17 cellular contexts compared by ENCODE assay signal in the genomic region with DNA sequence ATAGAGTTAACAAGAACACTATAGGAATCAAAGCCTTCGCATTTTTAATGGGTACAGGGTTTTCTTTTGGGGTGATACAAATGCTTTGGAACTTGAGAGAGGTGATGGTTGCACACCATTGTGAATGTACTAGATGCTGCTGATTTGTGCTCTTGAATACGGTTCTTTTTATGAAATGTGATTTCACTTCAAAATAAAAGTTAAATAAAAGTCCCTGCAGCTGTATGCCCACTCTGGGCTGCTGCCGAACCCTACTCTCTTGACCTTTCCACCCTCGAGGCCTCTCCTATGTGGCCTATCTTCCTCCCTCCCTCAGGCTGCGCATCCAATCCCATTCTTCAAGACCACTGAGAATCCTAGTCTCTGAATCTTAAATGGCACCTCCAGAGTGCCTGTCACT.
A peak's percentile ranks its signal among the peaks of the same experiment; 100 is the strongest.
DNase-seq lines count a peak whose midpoint lies in the region; ATAC-seq and TF ChIP-seq lines count a peak whose summit lies in the region.
"Had no signal": no experiment of that assay in that cellular context is flagged by ENCODE, and none has a peak within 500 bp of the region (broad histone marks: within the 10 kb centered on the region; RNA-seq: fewer than 3 reads in every experiment).

No MANE protein-coding gene starts in this region.

- ATAC-seq in GM19455 (IDR thresholded peaks at IDR 0.05; ENCODE audit: unreplicated experiment) = no peak
- ATAC-seq in activated CD4-positive, CD25-positive, alpha-beta regulatory T cell treated with anti-CD3 and anti-CD28 coated beads, Interleukin-2, amount 50 U/mL, for 24 hours = no peak
- ATAC-seq: GM23338 had no signal

- peaks cover 24 to 72% (median 59%) of the 10 kb centered on the region in 10 experiments for H3K4me1 ChIP-seq in BLaER1 treated with 17β-estradiol and CSF1 and Interleukin-3, amounts not matched to agents 10 nM and 100 nM
- H3K4me1 ChIP-seq: Caco-2 had no signal

- peaks cover 0 to 26% (median 6%) of the 10 kb centered on the region in 11 experiments; a peak in 6 of 22 replicates for H3K9me3 ChIP-seq in BLaER1 treated with 17β-estradiol and CSF1 and Interleukin-3, amounts not matched to agents 10 nM and 100 nM (replicated peaks in 1 of 11)
- H3K9me3 ChIP-seq: Caco-2 had no signal

- no peaks in the 10 kb centered on the region for H4K20me1 ChIP-seq in BLaER1 treated with 17β-estradiol and CSF1 and Interleukin-3, amounts not matched to agents 10 nM and 100 nM

- peaks cover 38% of the 10 kb centered on the region for H3K4me1 Mint-ChIP-seq in brain
- H3K4me1 Mint-ChIP-seq in activated naive CD8-positive, alpha-beta T cell treated with anti-CD3 and anti-CD28 coated beads for 36 hours = peaks cover 6% of the 10 kb centered on the region
- H3K4me1 Mint-ChIP-seq: CD4-positive, CD25-positive, alpha-beta regulatory T cell; CD8-positive, alpha-beta memory T cell; GM23338 had no signal

- H3K27me3 ChIP-seq in BLaER1 treated with 17β-estradiol and CSF1 and Interleukin-3, amounts not matched to agents 10 nM and 100 nM = peaks cover 0 to 7% (median 0%) of the 10 kb centered on the region in 11 experiments; a peak in 2 of 22 replicates
- H3K27me3 ChIP-seq in dorsolateral prefrontal cortex = peaks cover 0 to 5% (median 0%) of the 10 kb centered on the region in 45 donors

- H3K9ac ChIP-seq in BLaER1 treated with 17β-estradiol and CSF1 and Interleukin-3, amounts not matched to agents 10 nM and 100 nM = no peak overlapping the region

- DNase-seq in dorsolateral prefrontal cortex (no peak), COLO829 (ENCODE audit: low spot score) (no peak)
- DNase-seq in activated naive CD8-positive, alpha-beta T cell treated with anti-CD3 and anti-CD28 coated beads for 36 hours = no peak
- DNase-seq: 8988T; C1 segment of cervical spinal cord; Caco-2; CD4-positive, CD25-positive, alpha-beta regulatory T cell; CD8-positive, alpha-beta memory T cell; GDM1; HCEC 1CT; HFFc6 had no signal

- H3K27me3 Mint-ChIP-seq in brain = peaks cover 10% of the 10 kb centered on the region
- H3K27me3 Mint-ChIP-seq in activated naive CD8-positive, alpha-beta T cell treated with anti-CD3 and anti-CD28 coated beads for 36 hours = peaks cover 6% of the 10 kb centered on the region
- H3K27me3 Mint-ChIP-seq: CD4-positive, CD25-positive, alpha-beta regulatory T cell had no signal

- intact Hi-C loops in dorsolateral prefrontal cortex (cut with DNase I) = no loop called here

- peak overlapping the region in 4 of 5 experiments; percentile 34 to 96 (median 82) for H3K27ac Mint-ChIP-seq in brain
- H3K27ac Mint-ChIP-seq in activated naive CD8-positive, alpha-beta T cell treated with anti-CD3 and anti-CD28 coated beads for 36 hours = no peak overlapping the region
- H3K27ac Mint-ChIP-seq: CD4-positive, CD25-positive, alpha-beta regulatory T cell; CD8-positive, alpha-beta memory T cell; GM23338; HFFc6 had no signal

- TF ChIP-seq CTCF in brain (conservative IDR thresholded peaks at IDR 0.05) (no peak), dorsolateral prefrontal cortex (IDR thresholded peaks at IDR 0.05 in 54 of 56, conservative IDR thresholded peaks at IDR 0.05 in 2 of 56; ENCODE audit: low read depth in 1 of 56, partially characterized antibody in 56 of 56) (no peak)

- no peak overlapping the region for H3K4me3 ChIP-seq in BLaER1 treated with 17β-estradiol and CSF1 and Interleukin-3, amounts not matched to agents 10 nM and 100 nM
- no peak overlapping the region for H3K4me3 ChIP-seq in dorsolateral prefrontal cortex
- H3K4me3 ChIP-seq: GM23338 had no signal

- peak overlapping the region in 9 of 11 experiments; percentile 47 to 86 (median 83); a peak in 17 of 22 replicates for H3K4me2 ChIP-seq in BLaER1 treated with 17β-estradiol and CSF1 and Interleukin-3, amounts not matched to agents 10 nM and 100 nM
- H3K4me2 ChIP-seq: GM23338 had no signal

- H3K4me3 Mint-ChIP-seq in brain = peak overlapping the region in 1 of 5 experiments; percentile 52
- no peak overlapping the region for H3K4me3 Mint-ChIP-seq in activated naive CD8-positive, alpha-beta T cell treated with anti-CD3 and anti-CD28 coated beads for 36 hours
- H3K4me3 Mint-ChIP-seq: CD4-positive, CD25-positive, alpha-beta regulatory T cell; CD8-positive, alpha-beta memory T cell; GM23338; HFFc6 had no signal

- no peaks in the 10 kb centered on the region for H3K36me3 ChIP-seq in BLaER1 treated with 17β-estradiol and CSF1 and Interleukin-3, amounts not matched to agents 10 nM and 100 nM

- H3K36me3 Mint-ChIP-seq in brain = no peaks in the 10 kb centered on the region
- H3K36me3 Mint-ChIP-seq in activated naive CD8-positive, alpha-beta T cell treated with anti-CD3 and anti-CD28 coated beads for 36 hours = no peaks in the 10 kb centered on the region
- H3K36me3 Mint-ChIP-seq: CD4-positive, CD25-positive, alpha-beta regulatory T cell had no signal

- peaks cover 0 to 61% (median 4%) of the 10 kb centered on the region in 5 experiments for H3K9me3 Mint-ChIP-seq in brain
- peaks cover under 1% of the 10 kb centered on the region for H3K9me3 Mint-ChIP-seq in activated naive CD8-positive, alpha-beta T cell treated with anti-CD3 and anti-CD28 coated beads for 36 hours

- peak overlapping the region in 4 of 11 experiments; percentile 12 to 53 (median 42); a peak in 3 of 22 replicates for H3K27ac ChIP-seq in BLaER1 treated with 17β-estradiol and CSF1 and Interleukin-3, amounts not matched to agents 10 nM and 100 nM
- peak overlapping the region in 40 of 59 donors; percentile 2 to 82 (median 57) for H3K27ac ChIP-seq in dorsolateral prefrontal cortex
- H3K27ac ChIP-seq: HL-60 had no signal
